ENCODE assay signal across 8 cellular contexts in the genomic region with DNA sequence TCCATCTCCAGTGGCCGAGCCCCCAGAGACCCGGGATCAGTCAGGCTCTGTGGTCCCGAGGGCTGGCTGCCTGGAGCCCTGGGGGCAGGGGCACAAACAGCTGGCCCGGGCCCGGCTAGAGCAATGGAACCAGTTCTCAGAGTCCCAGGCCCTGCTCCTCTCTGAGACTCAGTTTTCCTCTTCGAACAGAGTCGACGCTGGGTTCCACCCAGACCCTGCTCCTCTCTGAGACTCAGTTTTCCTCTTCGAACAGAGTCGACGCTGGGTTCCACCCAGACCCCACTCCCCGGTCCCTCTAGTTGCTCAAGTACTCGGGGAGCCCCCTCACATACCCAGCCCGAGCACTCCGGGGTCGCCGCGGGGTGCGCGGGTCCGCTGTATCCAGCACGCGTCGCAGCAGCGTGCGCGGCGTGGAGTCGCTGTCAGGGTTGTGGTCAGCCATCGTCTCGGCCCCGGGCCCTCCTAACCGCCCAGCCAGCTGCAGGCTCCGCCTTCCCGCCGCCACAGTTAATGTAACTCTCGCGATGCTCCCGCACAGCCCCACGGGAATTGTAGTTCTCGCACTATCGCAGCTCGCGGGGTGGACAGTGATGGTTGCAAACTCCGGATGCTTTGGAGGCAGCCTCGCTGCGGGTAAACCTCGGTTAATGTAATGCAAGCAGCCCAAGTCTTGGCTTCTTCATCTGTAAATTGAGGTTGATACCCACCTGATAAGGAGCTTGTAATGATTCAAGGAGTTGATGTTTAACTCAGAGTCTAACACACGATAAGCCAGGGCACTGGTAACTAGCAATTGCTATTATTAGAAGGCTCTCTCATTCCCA. TPM values are rescaled to one million over a fixed set of nuclear protein-coding genes. Genes with fewer than 3 reads are reported as not detected.
DNase-seq lines count a peak whose midpoint lies in the region; ATAC-seq and TF ChIP-seq lines count a peak whose summit lies in the region.

No MANE protein-coding gene starts in this region.

- WGBS in lung, 2 donors = 0 to 1% methylated on average over 49 of the region's 49 CpGs

- peaks cover 30% of the 10 kb centered on the region for H3K36me3 Mint-ChIP-seq in CD4-positive, alpha-beta T cell (ENCODE audit: low read depth)
- H3K36me3 Mint-ChIP-seq in activated CD4-positive, alpha-beta memory T cell treated with anti-CD3 and anti-CD28 coated beads for 36 hours = peaks cover 5% of the 10 kb centered on the region

- CTCF ChIA-PET in CD4-positive, alpha-beta T cell (lab: Charles Lee) = interaction anchor here (0.6 to 2.4 kb wide), 5 partner anchors 10 to 61 kb away, joined by 3 to 44 read pairs (median 4); no protein-coding TSS in a partner anchor
- CTCF ChIA-PET in activated CD4-positive, alpha-beta memory T cell treated with anti-CD3 and anti-CD28 coated beads for 36 hours (lab: Charles Lee) = interaction anchor here (0.9 to 2.4 kb wide), 6 partner anchors 11 to 352 kb away, joined by 3 to 38 read pairs (median 6); a partner anchor contains a TSS

- no peak for TF ChIP-seq CTCF in CD4-positive, alpha-beta T cell (IDR thresholded peaks at IDR 0.05)
- no peak for TF ChIP-seq CTCF in lung (IDR thresholded peaks at IDR 0.05; ENCODE audit: control extremely low read depth, extremely low read depth)

- peak overlapping the region; percentile 93 for H3K4me3 Mint-ChIP-seq in CD4-positive, alpha-beta T cell
- peak overlapping the region; percentile 89 for H3K4me3 Mint-ChIP-seq in activated CD4-positive, alpha-beta memory T cell treated with anti-CD3 and anti-CD28 coated beads for 36 hours

- POLR2A ChIA-PET in CD4-positive, alpha-beta T cell (lab: Charles Lee) = interaction anchor here (0.6 to 2.4 kb wide), 17 partner anchors 10 to 271 kb away, joined by 3 to 18 read pairs (median 3); a partner anchor contains a TSS
- POLR2A ChIA-PET in activated CD4-positive, alpha-beta memory T cell treated with anti-CD3 and anti-CD28 coated beads for 36 hours (lab: Charles Lee) = interaction anchor here (0.9 to 2.0 kb wide), 13 partner anchors 11 to 250 kb away, joined by 3 to 25 read pairs (median 4); a partner anchor contains a TSS

- H3K9me3 ChIP-seq in CD4-positive, alpha-beta T cell (ENCODE audit: control insufficient read depth, low read length) = no peaks in the 10 kb centered on the region
- H3K9me3 ChIP-seq in duodenal mucosa (ENCODE audit: control insufficient read depth in 1 of 2, low read length in 2 of 2) (no peaks in the 10 kb centered on the region), lung (ENCODE audit: control insufficient read depth in 2 of 2, insufficient read depth in 1 of 2, low read length in 1 of 2) (no peaks in the 10 kb centered on the region)

- H3K27ac ChIP-seq in CD4-positive, alpha-beta T cell (ENCODE audit: low read depth, low read length) = peak overlapping the region; percentile 34
- H3K27ac ChIP-seq in duodenal mucosa (ENCODE audit: low read depth, low read length) (no peak overlapping the region), lung (ENCODE audit: low read depth in 1 of 2, low read length in 1 of 2) (peak overlapping the region; percentile 24 to 77)

- peak; percentile 87 to 95 (median 90) for DNase-seq in CD4-positive, alpha-beta T cell
- DNase-seq in NCI-H748 treated with DMSO at 0.1 percent for 48 hours (lab: John Stamatoyannopoulos, UW) = peak; percentile 70
- DNase-seq in activated CD4-positive, alpha-beta memory T cell treated with anti-CD3 and anti-CD28 coated beads for 36 hours = peak; percentile 97
- peak; percentile 93 for DNase-seq in lung (ENCODE audit: low spot score)
- peak; percentile 83 to 92 (median 89) for DNase-seq in stimulated activated CD4-positive, alpha-beta T cell treated with anti-CD3 and anti-CD28 coated beads, TNF-alpha, amount 100 ng/mL, for 24 hours (ENCODE audit: low read depth in 3 of 3)

- intact Hi-C loops in CD4-positive, alpha-beta T cell (cut with DNase I, micrococcal nuclease) = loop anchor here (1.0 to 5.0 kb wide), 4 partner anchors 13 to 39 kb away; a partner anchor contains a TSS
- intact Hi-C loops in activated CD4-positive, alpha-beta memory T cell treated with anti-CD3 and anti-CD28 coated beads for 36 hours (cut with micrococcal nuclease) = loop anchor here (1.0 to 5.0 kb wide), 2 partner anchors 9 to 39 kb away; a partner anchor contains a TSS

- no peaks in the 10 kb centered on the region for H3K9me3 Mint-ChIP-seq in CD4-positive, alpha-beta T cell
- H3K9me3 Mint-ChIP-seq in activated CD4-positive, alpha-beta memory T cell treated with anti-CD3 and anti-CD28 coated beads for 36 hours = no peaks in the 10 kb centered on the region

- H3K27me3 ChIP-seq in CD4-positive, alpha-beta T cell (ENCODE audit: control insufficient read depth, insufficient read depth, low read length) = no peaks in the 10 kb centered on the region
- no peaks in the 10 kb centered on the region for H3K27me3 ChIP-seq in duodenal mucosa (ENCODE audit: control insufficient read depth in 1 of 2, insufficient read depth in 2 of 2, low read length in 2 of 2)
- H3K27me3 ChIP-seq in lung (ENCODE audit: control insufficient read depth, insufficient read depth) = no peaks in the 10 kb centered on the region

- H3K4me1 ChIP-seq in duodenal mucosa (ENCODE audit: control insufficient read depth in 1 of 2, insufficient read depth in 2 of 2, low read length in 2 of 2) (peaks cover 15 to 20% of the 10 kb centered on the region in 2 donors), lung (ENCODE audit: control insufficient read depth in 2 of 2, insufficient read depth in 2 of 2, low read length in 2 of 2) (peaks cover 0 to 4% of the 10 kb centered on the region in 2 donors)

- peak overlapping the region; percentile 72 for H3K27ac Mint-ChIP-seq in CD4-positive, alpha-beta T cell
- H3K27ac Mint-ChIP-seq in activated CD4-positive, alpha-beta memory T cell treated with anti-CD3 and anti-CD28 coated beads for 36 hours = peak overlapping the region; percentile 39

- peak overlapping the region; percentile 83 to 87 for H3K4me3 ChIP-seq in duodenal mucosa (ENCODE audit: low read depth in 1 of 2, low read length in 2 of 2)
- peak overlapping the region; percentile 95 for H3K4me3 ChIP-seq in lung

- ATAC-seq in CD4-positive, alpha-beta T cell (ENCODE audit: poor library complexity) = peak; percentile 99
- peak; percentile 95 for ATAC-seq in GM19438 (IDR thresholded peaks at IDR 0.05; ENCODE audit: low read depth, unreplicated experiment)
- peak; percentile 91 for ATAC-seq in HG03565 (IDR thresholded peaks at IDR 0.05; ENCODE audit: unreplicated experiment)
- ATAC-seq in lung (ENCODE audit: insufficient read depth, low FRiP score) = peak; percentile 99

- H3K36me3 ChIP-seq in duodenal mucosa (ENCODE audit: control insufficient read depth in 1 of 2, insufficient read depth in 2 of 2, low read length in 2 of 2) (peaks cover 11 to 36% of the 10 kb centered on the region in 2 donors), lung (ENCODE audit: control insufficient read depth in 2 of 2, insufficient read depth in 2 of 2, low read length in 2 of 2) (peaks cover 13 to 32% of the 10 kb centered on the region in 2 donors)

- no peaks in the 10 kb centered on the region for H3K27me3 Mint-ChIP-seq in CD4-positive, alpha-beta T cell
- no peaks in the 10 kb centered on the region for H3K27me3 Mint-ChIP-seq in activated CD4-positive, alpha-beta memory T cell treated with anti-CD3 and anti-CD28 coated beads for 36 hours

- H3K4me1 Mint-ChIP-seq in CD4-positive, alpha-beta T cell (ENCODE audit: low read depth) = peaks cover 20% of the 10 kb centered on the region
- H3K4me1 Mint-ChIP-seq in activated CD4-positive, alpha-beta memory T cell treated with anti-CD3 and anti-CD28 coated beads for 36 hours (ENCODE audit: low read depth) = peaks cover 8% of the 10 kb centered on the region

- peak overlapping the region; percentile 80 to 91 for H3K9ac ChIP-seq in duodenal mucosa (ENCODE audit: low read depth in 1 of 2, low read length in 2 of 2)

RNA-seq across cellular contexts. Expression of a gene that starts 8.5 kb away (rescaled TPM):
- total RNA-seq in CD4-positive, alpha-beta T cell = 10 to 100 TPM; 31.2 to 32.1 TPM
- 10 to 100 TPM; 31.8 to 32.1 TPM for total RNA-seq in activated CD4-positive, alpha-beta memory T cell treated with anti-CD3 and anti-CD28 coated beads for 36 hours
- total RNA-seq in lung = 10 to 100 TPM; 27.8 to 31.1 TPM
- 10 to 100 TPM in 1 of 2 donors, 1 to 10 TPM in 1; 9.6 to 21.5 TPM for polyA plus RNA-seq in lung

RNA-seq across cellular contexts. Expression of a gene that starts 13.1 kb away (rescaled TPM):
- 10 to 100 TPM; 24.0 to 25.7 TPM for total RNA-seq in CD4-positive, alpha-beta T cell
- 100 to 1,000 TPM; 141 to 148 TPM for total RNA-seq in activated CD4-positive, alpha-beta memory T cell treated with anti-CD3 and anti-CD28 coated beads for 36 hours
- 10 to 100 TPM; 49.7 to 98.9 TPM for total RNA-seq in lung
- 100 to 1,000 TPM; 104 to 164 TPM for polyA plus RNA-seq in lung

RNA-seq across cellular contexts. Expression of a gene that starts 13.9 kb away (rescaled TPM):
- 10 to 100 TPM; 77.5 to 84.1 TPM for total RNA-seq in CD4-positive, alpha-beta T cell
- 10 to 100 TPM; 39.2 to 40.2 TPM for total RNA-seq in activated CD4-positive, alpha-beta memory T cell treated with anti-CD3 and anti-CD28 coated beads for 36 hours
- 10 to 100 TPM; 28.5 to 35.4 TPM for total RNA-seq in lung
- 10 to 100 TPM; 30.6 to 47.5 TPM for polyA plus RNA-seq in lung

RNA-seq across cellular contexts. Expression of a gene that starts 26.9 kb away (rescaled TPM):
- under 1 TPM; 0.52 to 0.61 TPM for total RNA-seq in CD4-positive, alpha-beta T cell
- total RNA-seq in activated CD4-positive, alpha-beta memory T cell treated with anti-CD3 and anti-CD28 coated beads for 36 hours = under 1 TPM; 0.77 to 0.81 TPM
- 1 to 10 TPM; 5.0 to 8.7 TPM for total RNA-seq in lung
- polyA plus RNA-seq in lung = 1 to 10 TPM; 4.1 to 5.0 TPM

RNA-seq across cellular contexts. Expression of a gene that starts 27.3 kb away (rescaled TPM):
- total RNA-seq in CD4-positive, alpha-beta T cell = 10 to 100 TPM; 12.0 to 13.6 TPM
- total RNA-seq in activated CD4-positive, alpha-beta memory T cell treated with anti-CD3 and anti-CD28 coated beads for 36 hours = 10 to 100 TPM; 14.9 to 18.1 TPM
- 10 to 100 TPM; 18.8 to 23.0 TPM for total RNA-seq in lung
- 1 to 10 TPM; 6.7 to 9.7 TPM for polyA plus RNA-seq in lung
